1 cellular context compared by ENCODE assay signal in genomic region chr17:5130261-5130660, GRCh38. TPM values are rescaled to one million over a fixed set of nuclear protein-coding genes. Genes with fewer than 3 reads are reported as not detected.
"Had no signal": no experiment of that assay in that cellular context is flagged by ENCODE, and none has a peak within 500 bp of the region (broad histone marks: within the 10 kb centered on the region; RNA-seq: fewer than 3 reads in every experiment).

No MANE protein-coding gene starts in this region.

RNA-seq across cellular contexts. Expression of gene USP6, which starts 14.4 kb away (rescaled TPM):
- polyA plus RNA-seq: neural cell had no signal
